ENCODE assay signal across 4 cellular contexts in genomic region chr1:169533528-169534190, GRCh38. TPM values are rescaled to one million over a fixed set of nuclear protein-coding genes. Genes with fewer than 3 reads are reported as not detected.
"Had no signal": no experiment of that assay in that cellular context is flagged by ENCODE, and none has a peak within 500 bp of the region (broad histone marks: within the 10 kb centered on the region; RNA-seq: fewer than 3 reads in every experiment).

No MANE protein-coding gene starts in this region.

RNA-seq across cellular contexts. Expression of gene F5, which starts 52.6 kb away (rescaled TPM):
- total RNA-seq: HT1080, IMR-90, NCI-H460, SJSA1 had no signal
- polyA plus RNA-seq: IMR-90 had no signal
